In the genomic region with DNA sequence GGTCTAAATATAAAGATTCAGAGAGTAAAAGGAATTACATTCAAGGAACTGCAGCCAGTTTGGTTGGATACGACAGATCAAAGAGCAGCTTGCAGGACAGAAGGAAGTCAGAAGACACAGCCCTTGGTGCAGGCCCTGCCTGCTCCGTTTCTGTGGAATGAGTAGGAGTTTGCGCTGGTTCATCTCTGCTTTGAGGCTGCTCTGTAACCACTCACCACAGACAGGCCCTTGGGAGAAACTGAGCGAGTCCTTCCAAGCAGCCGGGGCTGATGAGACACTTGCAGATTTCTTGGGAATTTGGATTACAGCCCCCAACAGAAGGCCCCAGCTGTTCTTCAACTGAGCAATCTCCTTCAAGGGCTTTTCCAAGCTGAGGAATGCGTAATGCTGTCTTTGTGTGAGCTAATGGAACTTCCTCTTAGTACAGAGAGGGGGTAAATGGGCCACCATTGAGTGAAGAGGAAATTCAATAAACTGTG, we compare ENCODE assay signal across 9 cellular contexts. TPM values are rescaled to one million over a fixed set of nuclear protein-coding genes. Genes with fewer than 3 reads are reported as not detected.
DNase-seq lines count a peak whose midpoint lies in the region; ATAC-seq and TF ChIP-seq lines count a peak whose summit lies in the region.
"Had no signal": no experiment of that assay in that cellular context is flagged by ENCODE, and none has a peak within 500 bp of the region (broad histone marks: within the 10 kb centered on the region; RNA-seq: fewer than 3 reads in every experiment).

No MANE protein-coding gene starts in this region.

- H3K9me2 ChIP-seq in GM23338 (ENCODE audit: insufficient read depth) = no peaks in the 10 kb centered on the region

- H3K27me3 Mint-ChIP-seq in GM23338 (ENCODE audit: insufficient read depth, low read depth, poor library complexity) = peaks cover 5% of the 10 kb centered on the region

- no peaks in the 10 kb centered on the region for H3F3A ChIP-seq in GM23338 (replicated peaks; ENCODE audit: low read depth)

- no peak overlapping the region for H3K27ac ChIP-seq in GM23338 (ENCODE audit: low read depth)
- peak overlapping the region; percentile 71 for H3K27ac ChIP-seq in left ventricle myocardium inferior (replicated peaks)

- H2AFZ ChIP-seq in GM23338 = peak overlapping the region; percentile 20

- H3K9me3 ChIP-seq in left ventricle myocardium inferior (replicated peaks) = peaks cover 6% of the 10 kb centered on the region

- H3K9me3 Mint-ChIP-seq in GM23338 = no peaks in the 10 kb centered on the region

- ATAC-seq in GM23338 (peak; percentile 70), GM18870 (IDR thresholded peaks at IDR 0.05; ENCODE audit: unreplicated experiment) (no peak), HG02571 (IDR thresholded peaks at IDR 0.05; ENCODE audit: unreplicated experiment) (no peak)

- H3K4me2 ChIP-seq in GM23338 = no peak overlapping the region

- no peaks in the 10 kb centered on the region for H3K27me3 ChIP-seq in GM23338 (ENCODE audit: insufficient read depth)
- peaks cover 32% of the 10 kb centered on the region for H3K27me3 ChIP-seq in left ventricle myocardium inferior (ENCODE audit: low read depth)

- no peaks in the 10 kb centered on the region for H3K36me3 Mint-ChIP-seq in GM23338 (ENCODE audit: low read depth)

- no peaks in the 10 kb centered on the region for H3K79me2 ChIP-seq in GM23338 (replicated peaks; ENCODE audit: insufficient read depth)

- no peaks in the 10 kb centered on the region for H4K20me1 ChIP-seq in GM23338 (replicated peaks; ENCODE audit: insufficient read depth)

- H3K36me3 ChIP-seq in GM23338 (ENCODE audit: insufficient read depth) (no peaks in the 10 kb centered on the region), left ventricle myocardium inferior (no peaks in the 10 kb centered on the region)

- no peak for TF ChIP-seq CTCF in GM23338 (conservative IDR thresholded peaks at IDR 0.05; ENCODE audit: low read depth in 2 of 2)
- TF ChIP-seq CTCF in left ventricle myocardium inferior (IDR thresholded peaks at IDR 0.05; ENCODE audit: borderline replicate concordance) = no peak

- no peak overlapping the region for H3K4me3 Mint-ChIP-seq in GM23338

- DNase-seq in GM23338 (ENCODE audit: low spot score) (peak; percentile 35), left ventricle myocardium inferior (peak; percentile 72), A172 (ENCODE audit: low spot score) (no peak), DMS79 (lab: John Stamatoyannopoulos, UW) (no peak)
- DNase-seq in activated CD4-positive, CD25-positive, alpha-beta regulatory T cell treated with anti-CD3 and anti-CD28 coated beads, Interleukin-2, amount 50 U/mL, for 72 hours = peak; percentile 56
- DNase-seq in stimulated activated CD4-positive, alpha-beta T cell treated with anti-CD3 and anti-CD28 coated beads, Interleukin-12 subunit alpha, Interleukin-12 subunit beta, amount 100 ng/mL, for 48 hours (ENCODE audit: low read depth in 2 of 3, low spot score in 1 of 3) = peak; percentile 65 to 84 (median 71)

- H3K4me3 ChIP-seq in GM23338 (no peak overlapping the region), left ventricle myocardium inferior (no peak overlapping the region)

- no peak overlapping the region for H3K27ac Mint-ChIP-seq in GM23338

- peaks cover 10% of the 10 kb centered on the region for H3K4me1 Mint-ChIP-seq in GM23338

- H3K4me1 ChIP-seq in GM23338 (ENCODE audit: insufficient read depth) (peaks cover 4% of the 10 kb centered on the region; the same call in 1 of the 2 replicates), left ventricle myocardium inferior (peaks cover 24% of the 10 kb centered on the region)

- intact Hi-C loops in left ventricle myocardium inferior (cut with micrococcal nuclease) = no loop called here

TF ChIP-seq in GM23338, 12 proteins besides CTCF, POLR2A, EP300 and RAD21 (continues in another document):
- TF ChIP-seq NANOG (IDR thresholded peaks at IDR 0.05; ENCODE audit: borderline replicate concordance) = no peak
- TF ChIP-seq EZH2 (IDR thresholded peaks at IDR 0.05; ENCODE audit: low read depth, unreplicated experiment) = no peak
- no peak for TF ChIP-seq ZNF114 (CRISPR knock-in tag; IDR thresholded peaks at IDR 0.05)
- TF ChIP-seq, protein P1, sequence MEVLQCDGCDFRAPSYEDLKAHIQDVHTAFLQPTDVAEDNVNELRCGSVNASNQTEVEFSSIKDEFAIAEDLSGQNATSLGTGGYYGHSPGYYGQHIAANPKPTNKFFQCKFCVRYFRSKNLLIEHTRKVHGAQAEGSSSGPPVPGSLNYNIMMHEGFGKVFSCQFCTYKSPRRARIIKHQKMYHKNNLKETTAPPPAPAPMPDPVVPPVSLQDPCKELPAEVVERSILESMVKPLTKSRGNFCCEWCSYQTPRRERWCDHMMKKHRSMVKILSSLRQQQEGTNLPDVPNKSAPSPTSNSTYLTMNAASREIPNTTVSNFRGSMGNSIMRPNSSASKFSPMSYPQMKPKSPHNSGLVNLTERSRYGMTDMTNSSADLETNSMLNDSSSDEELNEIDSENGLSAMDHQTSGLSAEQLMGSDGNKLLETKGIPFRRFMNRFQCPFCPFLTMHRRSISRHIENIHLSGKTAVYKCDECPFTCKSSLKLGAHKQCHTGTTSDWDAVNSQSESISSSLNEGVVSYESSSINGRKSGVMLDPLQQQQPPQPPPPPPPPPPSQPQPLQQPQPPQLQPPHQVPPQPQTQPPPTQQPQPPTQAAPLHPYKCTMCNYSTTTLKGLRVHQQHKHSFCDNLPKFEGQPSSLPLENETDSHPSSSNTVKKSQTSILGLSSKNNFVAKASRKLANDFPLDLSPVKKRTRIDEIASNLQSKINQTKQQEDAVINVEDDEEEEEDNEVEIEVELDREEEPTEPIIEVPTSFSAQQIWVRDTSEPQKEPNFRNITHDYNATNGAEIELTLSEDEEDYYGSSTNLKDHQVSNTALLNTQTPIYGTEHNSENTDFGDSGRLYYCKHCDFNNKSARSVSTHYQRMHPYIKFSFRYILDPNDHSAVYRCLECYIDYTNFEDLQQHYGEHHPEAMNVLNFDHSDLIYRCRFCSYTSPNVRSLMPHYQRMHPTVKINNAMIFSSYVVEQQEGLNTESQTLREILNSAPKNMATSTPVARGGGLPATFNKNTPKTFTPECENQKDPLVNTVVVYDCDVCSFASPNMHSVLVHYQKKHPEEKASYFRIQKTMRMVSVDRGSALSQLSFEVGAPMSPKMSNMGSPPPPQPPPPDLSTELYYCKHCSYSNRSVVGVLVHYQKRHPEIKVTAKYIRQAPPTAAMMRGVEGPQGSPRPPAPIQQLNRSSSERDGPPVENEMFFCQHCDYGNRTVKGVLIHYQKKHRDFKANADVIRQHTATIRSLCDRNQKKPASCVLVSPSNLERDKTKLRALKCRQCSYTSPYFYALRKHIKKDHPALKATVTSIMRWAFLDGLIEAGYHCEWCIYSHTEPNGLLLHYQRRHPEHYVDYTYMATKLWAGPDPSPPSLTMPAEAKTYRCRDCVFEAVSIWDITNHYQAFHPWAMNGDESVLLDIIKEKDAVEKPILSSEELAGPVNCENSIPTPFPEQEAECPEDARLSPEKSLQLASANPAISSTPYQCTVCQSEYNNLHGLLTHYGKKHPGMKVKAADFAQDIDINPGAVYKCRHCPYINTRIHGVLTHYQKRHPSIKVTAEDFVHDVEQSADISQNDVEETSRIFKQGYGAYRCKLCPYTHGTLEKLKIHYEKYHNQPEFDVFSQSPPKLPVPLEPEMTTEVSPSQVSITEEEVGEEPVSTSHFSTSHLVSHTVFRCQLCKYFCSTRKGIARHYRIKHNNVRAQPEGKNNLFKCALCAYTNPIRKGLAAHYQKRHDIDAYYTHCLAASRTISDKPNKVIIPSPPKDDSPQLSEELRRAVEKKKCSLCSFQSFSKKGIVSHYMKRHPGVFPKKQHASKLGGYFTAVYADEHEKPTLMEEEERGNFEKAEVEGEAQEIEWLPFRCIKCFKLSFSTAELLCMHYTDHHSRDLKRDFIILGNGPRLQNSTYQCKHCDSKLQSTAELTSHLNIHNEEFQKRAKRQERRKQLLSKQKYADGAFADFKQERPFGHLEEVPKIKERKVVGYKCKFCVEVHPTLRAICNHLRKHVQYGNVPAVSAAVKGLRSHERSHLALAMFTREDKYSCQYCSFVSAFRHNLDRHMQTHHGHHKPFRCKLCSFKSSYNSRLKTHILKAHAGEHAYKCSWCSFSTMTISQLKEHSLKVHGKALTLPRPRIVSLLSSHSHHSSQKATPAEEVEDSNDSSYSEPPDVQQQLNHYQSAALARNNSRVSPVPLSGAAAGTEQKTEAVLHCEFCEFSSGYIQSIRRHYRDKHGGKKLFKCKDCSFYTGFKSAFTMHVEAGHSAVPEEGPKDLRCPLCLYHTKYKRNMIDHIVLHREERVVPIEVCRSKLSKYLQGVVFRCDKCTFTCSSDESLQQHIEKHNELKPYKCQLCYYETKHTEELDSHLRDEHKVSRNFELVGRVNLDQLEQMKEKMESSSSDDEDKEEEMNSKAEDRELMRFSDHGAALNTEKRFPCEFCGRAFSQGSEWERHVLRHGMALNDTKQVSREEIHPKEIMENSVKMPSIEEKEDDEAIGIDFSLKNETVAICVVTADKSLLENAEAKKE (CRISPR knock-in tag; IDR thresholded peaks at IDR 0.05) = peak; percentile 49; the same call in 1 of the 2 replicates
- no peak for TF ChIP-seq EZH2phosphoT487 (IDR thresholded peaks at IDR 0.05; ENCODE audit: unreplicated experiment)
- no peak for TF ChIP-seq ETS1 (IDR thresholded peaks at IDR 0.05)

RNA-seq across cellular contexts. Expression of gene IL10RA, which starts 16.4 kb away (rescaled TPM):
- total RNA-seq in GM23338 (2014; rRNA removed; shearing (Covaris generic)) = 0.10 and 0.23 TPM in 2 replicates
- not detected in 2 replicates for polyA plus RNA-seq in GM23338 (2016; fragmentation: Nextera tagmentation; extraction: Ambion mirVana)
- 5.0 TPM for total RNA-seq in left ventricle myocardium inferior
- 0.12 TPM in 1 of 2 replicates, not detected in the other for total RNA-seq in A172 (2014; rRNA removed; shearing (Covaris generic))
- total RNA-seq: endothelial cell of umbilical vein had no signal

Comparison
In these comparisons a context has a peak if more than half of its experiments do, and no peak if none do; other contexts are left out.
1. DNase-seq: peak in GM23338 (single experiment), activated CD4-positive, CD25-positive, alpha-beta regulatory T cell treated with anti-CD3 and anti-CD28 coated beads, Interleukin-2, amount 50 U/mL, for 72 hours (single experiment), left ventricle myocardium inferior (single experiment) and stimulated activated CD4-positive, alpha-beta T cell treated with anti-CD3 and anti-CD28 coated beads, Interleukin-12 subunit alpha, Interleukin-12 subunit beta, amount 100 ng/mL, for 48 hours (3 of 3); none in A172 (single experiment) and DMS79 (single experiment).